ENCODE assay signal across 19 cellular contexts in the genomic region with DNA sequence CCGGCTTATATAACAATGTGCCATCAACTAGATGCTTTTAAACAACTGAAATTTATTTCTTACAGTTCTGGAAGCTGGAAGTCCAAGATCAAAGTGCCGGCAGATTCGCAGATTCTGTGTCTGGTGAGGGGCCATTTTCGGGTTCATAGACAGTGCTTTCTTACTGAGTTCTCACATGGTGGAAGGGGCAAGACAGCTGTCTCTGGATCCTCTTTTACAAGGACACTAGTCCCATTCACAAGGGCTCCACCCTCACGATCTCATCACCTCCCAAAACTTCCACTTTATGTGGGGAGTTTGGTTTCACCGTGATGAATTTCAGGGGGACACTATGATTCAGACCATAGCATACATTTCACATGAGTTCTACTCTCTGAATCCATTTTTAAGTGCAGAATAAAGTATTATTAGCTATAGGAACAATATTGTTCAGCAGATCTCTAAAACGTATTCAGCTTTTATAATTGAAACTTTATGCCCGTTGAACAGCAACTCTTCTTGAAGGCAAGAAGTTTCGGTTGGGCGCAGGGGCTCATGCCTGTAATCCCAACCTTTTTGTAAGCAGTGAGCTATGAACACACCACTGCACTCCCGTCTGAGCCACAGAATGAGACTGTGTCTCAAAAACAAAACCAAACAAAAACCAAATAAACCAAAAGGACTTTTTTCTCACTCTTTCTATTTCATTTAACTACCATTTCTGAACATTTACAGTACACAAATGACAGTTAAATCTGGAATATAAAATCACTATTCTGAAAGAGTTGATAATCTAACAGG.
DNase-seq lines count a peak whose midpoint lies in the region; ATAC-seq lines count a peak whose summit lies in the region.
"Had no signal": no experiment of that assay in that cellular context is flagged by ENCODE, and none has a peak within 500 bp of the region (broad histone marks: within the 10 kb centered on the region; RNA-seq: fewer than 3 reads in every experiment).

No MANE protein-coding gene starts in this region.

- H3K14ac ChIP-seq in neuronal stem cell (ENCODE audit: low read length): no peak overlapping the region

- no peak overlapping the region for H3K18ac ChIP-seq in neuronal stem cell (ENCODE audit: low read length)

- H3K9ac ChIP-seq in neuronal stem cell (ENCODE audit: low read depth, low read length, poor library complexity): no peak overlapping the region

- no peak overlapping the region for H2BK5ac ChIP-seq in neuronal stem cell (ENCODE audit: low read length)

- H3K27me3 Mint-ChIP-seq in activated CD4-positive, alpha-beta T cell treated with anti-CD3 and anti-CD28 coated beads, Interleukin-2, amount 10 ng/mL, durations not matched to agents 24 days and 14 days: no peaks in the 10 kb centered on the region
- H3K27me3 Mint-ChIP-seq: CD4-positive, alpha-beta memory T cell had no signal

- no CpG with 5 or more reads among the region's 11 CpGs for WGBS in neuronal stem cell (ENCODE audit: extremely low coverage in 2 of 2, insufficient read length in 2 of 2, insufficient replicate concordance in 1 of 2), 2 donors

- no peak overlapping the region for H4K8ac ChIP-seq in neuronal stem cell (ENCODE audit: low read depth, low read length)

- no peak overlapping the region for H3K4me2 ChIP-seq in neuronal stem cell (ENCODE audit: insufficient read depth, low read length, poor library complexity, severe bottlenecking)
- H3K4me2 ChIP-seq: A549, GM23338 had no signal

- H3K27ac Mint-ChIP-seq in activated CD4-positive, alpha-beta T cell treated with anti-CD3 and anti-CD28 coated beads, Interleukin-2, amount 10 ng/mL, durations not matched to agents 24 days and 14 days: no peak overlapping the region
- H3K27ac Mint-ChIP-seq: CD4-positive, alpha-beta memory T cell; GM23338 had no signal

- no peaks in the 10 kb centered on the region for H3K36me3 Mint-ChIP-seq in activated CD4-positive, alpha-beta T cell treated with anti-CD3 and anti-CD28 coated beads, Interleukin-2, amount 10 ng/mL, durations not matched to agents 24 days and 14 days (ENCODE audit: low read depth)
- H3K36me3 Mint-ChIP-seq: CD4-positive, alpha-beta memory T cell had no signal

- no peak overlapping the region for H2AK5ac ChIP-seq in neuronal stem cell (ENCODE audit: low read depth, low read length)

- intact Hi-C loops in activated CD4-positive, alpha-beta T cell treated with anti-CD3 and anti-CD28 coated beads, Interleukin-2, amount 10 ng/mL, durations not matched to agents 24 days and 14 days (cut with micrococcal nuclease): no loop called here

- H2BK12ac ChIP-seq in neuronal stem cell (ENCODE audit: low read length): no peak overlapping the region

- no peaks in the 10 kb centered on the region for H3K4me1 Mint-ChIP-seq in activated CD4-positive, alpha-beta T cell treated with anti-CD3 and anti-CD28 coated beads, Interleukin-2, amount 10 ng/mL, durations not matched to agents 24 days and 14 days
- H3K4me1 Mint-ChIP-seq: CD4-positive, alpha-beta memory T cell; GM23338 had no signal

- no peak overlapping the region for H2BK120ac ChIP-seq in neuronal stem cell (ENCODE audit: low read depth, low read length)

- H3K9me3 Mint-ChIP-seq in activated CD4-positive, alpha-beta T cell treated with anti-CD3 and anti-CD28 coated beads, Interleukin-2, amount 10 ng/mL, durations not matched to agents 24 days and 14 days: no peaks in the 10 kb centered on the region

- peak; percentile 18 for DNase-seq in activated CD4-positive, alpha-beta T cell treated with anti-CD3 and anti-CD28 coated beads, Interleukin-2, amount 10 ng/mL, durations not matched to agents 24 days and 14 days
- no peak for DNase-seq in activated CD4-positive, alpha-beta T cell treated with anti-CD3 and anti-CD28 coated beads for 1 hour
- peak; percentile 18 for DNase-seq in RPMI7951 (ENCODE audit: low read depth)
- DNase-seq in neuronal stem cell (ENCODE audit: low spot score): no peak
- DNase-seq in effector CD8-positive, alpha-beta T cell (lab: John Stamatoyannopoulos, UW): no peak
- DNase-seq in NCI-H524 treated with DMSO at 0.1 percent for 48 hours (lab: John Stamatoyannopoulos, UW): no peak
- DNase-seq: AML-193; Calu3; CD4-positive, alpha-beta memory T cell; DMS79 treated with DMSO at 0.1 percent for 48 hours; GF-D8; HCEC 1CT; IMR-90 had no signal

- peak overlapping the region; percentile 12 for H2AFZ ChIP-seq in neuronal stem cell (ENCODE audit: low read length)
- H2AFZ ChIP-seq: GM23338 had no signal

- H3K4me3 ChIP-seq in neuronal stem cell (ENCODE audit: low read length in 2 of 2): no peak overlapping the region
- H3K4me3 ChIP-seq: A549, GM23338, K562 had no signal

- H3K9me3 ChIP-seq in neuronal stem cell (replicated peaks in 1 of 2; ENCODE audit: control insufficient read depth in 2 of 2, insufficient read depth in 1 of 2, low read depth in 1 of 2, low read length in 2 of 2): no peaks in the 10 kb centered on the region

- no peak overlapping the region for H3K27ac ChIP-seq in neuronal stem cell (replicated peaks; ENCODE audit: low read length)
- H3K27ac ChIP-seq: 22Rv1, A549, C4-2B had no signal

- no peak overlapping the region for H3K4ac ChIP-seq in neuronal stem cell (ENCODE audit: low read length)

- no peak overlapping the region for H3K23ac ChIP-seq in neuronal stem cell (ENCODE audit: low read depth, low read length, poor library complexity)

- ATAC-seq in GM18867 (IDR thresholded peaks at IDR 0.05; ENCODE audit: unreplicated experiment): no peak
- ATAC-seq: A549, GM23338, K562 had no signal

- no peaks in the 10 kb centered on the region for H3K4me1 ChIP-seq in neuronal stem cell (ENCODE audit: control insufficient read depth in 2 of 2, insufficient read depth in 1 of 2, low read depth in 1 of 2, low read length in 2 of 2)
- H3K4me1 ChIP-seq: A549 had no signal

- no peaks in the 10 kb centered on the region for H3K36me3 ChIP-seq in neuronal stem cell (replicated peaks in 1 of 2; ENCODE audit: control insufficient read depth in 2 of 2, insufficient read depth in 2 of 2, low read length in 2 of 2)

- H4K91ac ChIP-seq in neuronal stem cell (ENCODE audit: low read depth, low read length, poor library complexity): no peak overlapping the region

- H3K27me3 ChIP-seq in neuronal stem cell (ENCODE audit: control insufficient read depth in 3 of 3, insufficient read depth in 3 of 3, low read depth in 1 of 3, low read length in 3 of 3): no peaks in the 10 kb centered on the region

- no peak overlapping the region for H2BK15ac ChIP-seq in neuronal stem cell (ENCODE audit: low read length)

- H3K79me1 ChIP-seq in neuronal stem cell (ENCODE audit: low read depth, low read length): no peaks in the 10 kb centered on the region

- no peak overlapping the region for H3K4me3 Mint-ChIP-seq in activated CD4-positive, alpha-beta T cell treated with anti-CD3 and anti-CD28 coated beads, Interleukin-2, amount 10 ng/mL, durations not matched to agents 24 days and 14 days
- H3K4me3 Mint-ChIP-seq: CD4-positive, alpha-beta memory T cell; GM23338 had no signal

Comparison
In these comparisons a context has a peak if more than half of its experiments do, and no peak if none do; other contexts are left out.
1. DNase-seq: peak in activated CD4-positive, alpha-beta T cell treated with anti-CD3 and anti-CD28 coated beads, Interleukin-2, amount 10 ng/mL, durations not matched to agents 24 days and 14 days (single experiment) and RPMI7951 (single experiment); none in activated CD4-positive, alpha-beta T cell treated with anti-CD3 and anti-CD28 coated beads for 1 hour (single experiment), neuronal stem cell (single experiment), effector CD8-positive, alpha-beta T cell (single experiment) and NCI-H524 treated with DMSO at 0.1 percent for 48 hours (single experiment).